Comparison of ENCODE assay signal across 8 cellular contexts in genomic region chr6:35522660-35523658, GRCh38. TPM values are rescaled to one million over a fixed set of nuclear protein-coding genes. Genes with fewer than 3 reads are reported as not detected.
DNase-seq lines count a peak whose midpoint lies in the region; ATAC-seq and TF ChIP-seq lines count a peak whose summit lies in the region.

No MANE protein-coding gene starts in this region.

- no peak overlapping the region for H3K4me3 ChIP-seq in kidney epithelial cell (ENCODE audit: low read depth, low read length)

- no peak for ATAC-seq in GM19395 (IDR thresholded peaks at IDR 0.05; ENCODE audit: unreplicated experiment)

- H3K27me3 ChIP-seq in kidney epithelial cell (ENCODE audit: control insufficient read depth, insufficient read depth, low read length): peaks cover 8% of the 10 kb centered on the region

- TF ChIP-seq CTCF in kidney epithelial cell (IDR thresholded peaks at IDR 0.05; ENCODE audit: insufficient read depth, low read length, poor library complexity, severe bottlenecking): peak; percentile 98

- DNase-seq in AG08396 (ENCODE audit: low spot score) (peak; percentile 87), GM19240 (ENCODE audit: insufficient read length, low spot score) (peak; percentile 65), NCI-H1930 (lab: John Stamatoyannopoulos, UW) (peak; percentile 28 to 54), caudate nucleus (lab: John Stamatoyannopoulos, UW) (peak in 42 of 61 donors; percentile 1 to 62 (median 22)), kidney epithelial cell (ENCODE audit: low read depth) (no peak)
- DNase-seq in activated CD4-positive, CD25-positive, alpha-beta regulatory T cell (lab: John Stamatoyannopoulos, UW): peak; percentile 46 to 79 (median 62)
- peak; percentile 71 to 78 for DNase-seq in stimulated activated CD4-positive, alpha-beta T cell treated with anti-CD3 and anti-CD28 coated beads, Interleukin-1b, Interleukin-23, amount 100 ng/mL, for 4 hours (ENCODE audit: low read depth in 2 of 2)

- H3K27ac ChIP-seq in caudate nucleus (ENCODE audit: low read depth, low read length): no peak overlapping the region

- H3K36me3 ChIP-seq in kidney epithelial cell (ENCODE audit: control insufficient read depth, insufficient read depth, low read length): no peaks in the 10 kb centered on the region

RNA-seq across cellular contexts. Expression of gene TULP1, which starts 10.3 kb away (rescaled TPM):
- total RNA-seq in kidney epithelial cell: not detected in 2 replicates

RNA-seq across cellular contexts. Expression of gene TEAD3, which starts 26.1 kb away (rescaled TPM):
- total RNA-seq in kidney epithelial cell: 18.1 and 23.8 TPM in 2 replicates

RNA-seq across cellular contexts. Expression of gene RPL10A, which starts 54.8 kb away (rescaled TPM):
- total RNA-seq in kidney epithelial cell: 1,851 and 1,876 TPM in 2 replicates
